In genomic region chr9:129486496-129487306, GRCh38 we compare ENCODE assay signal across 8 cellular contexts.
A peak's percentile ranks its signal among the peaks of the same experiment; 100 is the strongest.
DNase-seq lines count a peak whose midpoint lies in the region; ATAC-seq and TF ChIP-seq lines count a peak whose summit lies in the region.

No MANE protein-coding gene starts in this region.

- no peak for TF ChIP-seq CTCF in GM23338 (conservative IDR thresholded peaks at IDR 0.05; ENCODE audit: low read depth in 2 of 2)
- TF ChIP-seq CTCF in right atrium auricular region (IDR thresholded peaks at IDR 0.05) = no peak

- no peaks in the 10 kb centered on the region for H3K9me3 ChIP-seq in adipocyte (ENCODE audit: control insufficient read depth, low read length)
- H3K9me3 ChIP-seq in right atrium auricular region = no peaks in the 10 kb centered on the region
- no peaks in the 10 kb centered on the region for H3K9me3 ChIP-seq in skeletal muscle satellite cell (replicated peaks; ENCODE audit: low read length)

- H3K9ac ChIP-seq in adipocyte (ENCODE audit: low read length) = peak overlapping the region; percentile 99
- peak overlapping the region; percentile 95 for H3K9ac ChIP-seq in skeletal muscle satellite cell (ENCODE audit: low read depth, low read length)

- no peaks in the 10 kb centered on the region; the same call in 2 of the 3 replicates for H3K36me3 Mint-ChIP-seq in GM23338 (ENCODE audit: low read depth)

- no peak overlapping the region for H3K4me3 ChIP-seq in GM23338
- H3K4me3 ChIP-seq in adipocyte (ENCODE audit: low read length) = no peak overlapping the region
- H3K4me3 ChIP-seq in right atrium auricular region = no peak overlapping the region
- H3K4me3 ChIP-seq in skeletal muscle satellite cell (ENCODE audit: low read length) = peak overlapping the region; percentile 23

- no peaks in the 10 kb centered on the region for H3K9me2 ChIP-seq in GM23338 (ENCODE audit: insufficient read depth)

- peaks cover 77% of the 10 kb centered on the region for H3K27me3 Mint-ChIP-seq in GM23338 (ENCODE audit: insufficient read depth, low read depth, poor library complexity)

- ATAC-seq in GM23338 (no peak), GM18868 (IDR thresholded peaks at IDR 0.05; ENCODE audit: unreplicated experiment) (no peak)

- H3K4me1 ChIP-seq in GM23338 (ENCODE audit: insufficient read depth) (peaks cover 23% of the 10 kb centered on the region), adipocyte (ENCODE audit: control insufficient read depth, insufficient read depth, low read length) (peaks cover 85% of the 10 kb centered on the region), right atrium auricular region (peaks cover 0 to 92% of the 10 kb centered on the region in 2 donors), skeletal muscle satellite cell (ENCODE audit: control insufficient read depth, insufficient read depth, low read length) (peaks cover 88% of the 10 kb centered on the region)

- H3K4me1 Mint-ChIP-seq in GM23338 = peaks cover 45% of the 10 kb centered on the region

- 0 out of 2 replicates have a peak, but pooled peaks cover 12% of the 10 kb centered on the region for H3F3A ChIP-seq in GM23338 (replicated peaks; ENCODE audit: low read depth)

- H3K27me3 ChIP-seq in GM23338 (ENCODE audit: insufficient read depth) (peaks cover 95% of the 10 kb centered on the region), adipocyte (replicated peaks; ENCODE audit: control insufficient read depth, insufficient read depth, low read length) (no peaks in the 10 kb centered on the region), right atrium auricular region (no peaks in the 10 kb centered on the region), skeletal muscle satellite cell (ENCODE audit: control insufficient read depth, insufficient read depth, low read length) (no peaks in the 10 kb centered on the region)

- peak overlapping the region; percentile 46; the same call in 2 of the 3 replicates for H3K4me3 Mint-ChIP-seq in GM23338

- H3K4me2 ChIP-seq in GM23338 (no peak overlapping the region), skeletal muscle satellite cell (ENCODE audit: low read length) (peak overlapping the region; percentile 76)

- H3K27ac ChIP-seq in GM23338 (ENCODE audit: low read depth) (no peak overlapping the region), right atrium auricular region (peak overlapping the region; percentile 99)

- no peaks in the 10 kb centered on the region for H3K36me3 ChIP-seq in GM23338 (ENCODE audit: insufficient read depth)
- H3K36me3 ChIP-seq in adipocyte (ENCODE audit: control insufficient read depth, insufficient read depth, low read length, severe bottlenecking) = no peaks in the 10 kb centered on the region
- H3K36me3 ChIP-seq in right atrium auricular region = no peaks in the 10 kb centered on the region
- no peaks in the 10 kb centered on the region for H3K36me3 ChIP-seq in skeletal muscle satellite cell (ENCODE audit: insufficient read depth, low read length)

- H3K79me2 ChIP-seq in GM23338 (replicated peaks; ENCODE audit: insufficient read depth) = no peaks in the 10 kb centered on the region

- H3K9me3 Mint-ChIP-seq in GM23338 = no peaks in the 10 kb centered on the region; the same call in 2 of the 3 replicates

- no peak overlapping the region for H3K27ac Mint-ChIP-seq in GM23338

- DNase-seq in GM23338 (ENCODE audit: low spot score) (no peak), adipocyte (ENCODE audit: low read depth) (peak; percentile 89), right atrium auricular region (ENCODE audit: low spot score) (peak; percentile 94), SIG-M5 treated with dmso at 0.1 percent for 504 hours (lab: John Stamatoyannopoulos, UW; ENCODE audit: unreplicated experiment) (no peak), RKO (ENCODE audit: low spot score) (no peak)
- DNase-seq in activated CD4-positive, alpha-beta T cell treated with anti-CD3 and anti-CD28 coated beads, Interleukin-2, amount 50 U/mL, for 1 hour = no peak

- no peak overlapping the region for H2AFZ ChIP-seq in GM23338

- no peaks in the 10 kb centered on the region; the same call in 1 of the 2 replicates for H4K20me1 ChIP-seq in GM23338 (replicated peaks; ENCODE audit: insufficient read depth)

TF ChIP-seq in GM23338, 12 proteins besides CTCF, POLR2A, EP300 and RAD21:
- TF ChIP-seq EZH2 (IDR thresholded peaks at IDR 0.05; ENCODE audit: low read depth, unreplicated experiment) (peak; percentile 45), REST (IDR thresholded peaks at IDR 0.05; ENCODE audit: unreplicated experiment) (no peak)

Comparison
In these comparisons a context has a peak if more than half of its experiments do, and no peak if none do; other contexts are left out.
1. DNase-seq: peak in adipocyte (single experiment) and right atrium auricular region (single experiment); none in GM23338 (single experiment), activated CD4-positive, alpha-beta T cell treated with anti-CD3 and anti-CD28 coated beads, Interleukin-2, amount 50 U/mL, for 1 hour (single experiment), SIG-M5 treated with dmso at 0.1 percent for 504 hours (single experiment) and RKO (single experiment).